In genomic region chr17:63973930-63974593, GRCh38 we compare ENCODE assay signal across 14 cellular contexts. TPM values are rescaled to one million over a fixed set of nuclear protein-coding genes. Genes with fewer than 3 reads are reported as not detected.
DNase-seq lines count a peak whose midpoint lies in the region; ATAC-seq, FAIRE-seq and TF ChIP-seq lines count a peak whose summit lies in the region.
"Had no signal": no experiment of that assay in that cellular context is flagged by ENCODE, and none has a peak within 500 bp of the region (broad histone marks: within the 10 kb centered on the region; RNA-seq: fewer than 3 reads in every experiment).

No MANE protein-coding gene starts in this region.

- no peak for FAIRE-seq in H1 (lab: Jason Lieb, UNC)

- no peak overlapping the region for H3K27ac ChIP-seq in H1 (ENCODE audit: low read depth, low read length)
- peak overlapping the region; percentile 93 for H3K27ac ChIP-seq in psoas muscle
- H3K27ac ChIP-seq in trophoblast cell (ENCODE audit: low read depth, low read length): no peak overlapping the region
- H3K27ac ChIP-seq: 22Rv1, body of pancreas, lower lobe of right lung had no signal

- intact Hi-C loops in psoas muscle (cut with DNase I): no loop called here

- H4K8ac ChIP-seq in H1 (ENCODE audit: extremely low read depth, insufficient read depth, low read length) (peak overlapping the region; percentile 17; the same call in 1 of the 2 replicates), trophoblast cell (ENCODE audit: low read depth, low read length) (no peak overlapping the region)

- H2BK120ac ChIP-seq in H1 (replicated peaks; ENCODE audit: low read depth, low read length): no peak overlapping the region
- H2BK120ac ChIP-seq in trophoblast cell (ENCODE audit: insufficient read depth, low read length, poor library complexity): no peak overlapping the region

- H3K9ac ChIP-seq in H1 (replicated peaks in 1 of 4; ENCODE audit: extremely low read depth in 1 of 4, low read depth in 3 of 4, low read length in 3 of 4) (no peak overlapping the region), trophoblast cell (ENCODE audit: low read length) (no peak overlapping the region)

- H3K56ac ChIP-seq in H1 (replicated peaks; ENCODE audit: insufficient read length, low read depth, low read length): no peak overlapping the region

- CTCF ChIA-PET in H1 (lab: Charles Lee; ENCODE audit: partially characterized antibody): interaction anchor here (1.0 to 18.4 kb wide), 10 partner anchors 9 to 128 kb away, joined by 3 to 219 read pairs (median 6); partner anchors contain the start of gene GH1

- 0 out of 2 replicates have a peak overlapping the region, but pooled peaks have one; percentile 16 for H2BK15ac ChIP-seq in H1 (ENCODE audit: low read length)

- DNase-seq in DMS 273 (lab: John Stamatoyannopoulos, UW; ENCODE audit: unreplicated experiment) (peak; percentile 32), DMS 273 treated with DMSO at 0.1 percent for 48 hours (lab: John Stamatoyannopoulos, UW) (no peak), LHCN-M2 (ENCODE audit: low read depth) (peak; percentile 72), H1 (ENCODE audit: low read depth in 1 of 2, low spot score in 2 of 2) (no peak), psoas muscle (peak; percentile 77 to 93), trophoblast cell (no peak)
- DNase-seq in activated effector memory CD4-positive, alpha-beta T cell treated with anti-CD3 and anti-CD28 coated beads, Interleukin-2, amount 50 U/mL, for 16 hours: no peak
- DNase-seq: activated CD8-positive, alpha-beta memory T cell treated with anti-CD3 and anti-CD28 coated beads, Interleukin-2, amount 50 U/mL, for 48 hours; body of pancreas; lower lobe of right lung; NCI-H446 had no signal

- H3K4me2 ChIP-seq in H1 (ENCODE audit: insufficient read depth in 1 of 2, low read depth in 2 of 2, low read length in 2 of 2) (no peak overlapping the region), trophoblast cell (ENCODE audit: low read length) (no peak overlapping the region)

- H2BK5ac ChIP-seq in H1 (ENCODE audit: low read depth, low read length): 0 out of 2 replicates have a peak overlapping the region, but pooled peaks have one; percentile 44
- H2BK5ac ChIP-seq in trophoblast cell (ENCODE audit: low read depth, low read length, poor library complexity): no peak overlapping the region

- no peak for TF ChIP-seq RAD21 in H1 (IDR thresholded peaks at IDR 0.05 in 1 of 2, conservative IDR thresholded peaks at IDR 0.05 in 1 of 2; ENCODE audit: low read depth in 2 of 2, low read length in 2 of 2)

- no peak overlapping the region for H2AK5ac ChIP-seq in H1 (ENCODE audit: low read depth, low read length)
- H2AK5ac ChIP-seq in trophoblast cell (ENCODE audit: low read length): no peak overlapping the region

- TF ChIP-seq CTCF in H1 (IDR thresholded peaks at IDR 0.05; ENCODE audit: control extremely low read depth in 1 of 3, insufficient read depth in 1 of 3, low read depth in 1 of 3, low read length in 3 of 3): no peak
- no peak for TF ChIP-seq CTCF in psoas muscle (IDR thresholded peaks at IDR 0.05)

- H2BK12ac ChIP-seq in H1 (ENCODE audit: low read depth, low read length): 0 out of 2 replicates have a peak overlapping the region, but pooled peaks have one; percentile 27
- no peak overlapping the region for H2BK12ac ChIP-seq in trophoblast cell (ENCODE audit: low read length)

- H3K4me1 ChIP-seq in H1 (replicated peaks in 1 of 4; ENCODE audit: control insufficient read depth in 3 of 4, insufficient read depth in 4 of 4, low read length in 3 of 4) (peaks cover 0 to 7% (median under 1%) of the 10 kb centered on the region in 4 experiments; a peak in 4 of 7 replicates), psoas muscle (peaks cover 71% of the 10 kb centered on the region), trophoblast cell (ENCODE audit: control insufficient read depth in 1 of 2, insufficient read depth in 2 of 2, low read length in 2 of 2) (peaks cover 0 to 10% of the 10 kb centered on the region in 2 experiments)
- H3K4me1 ChIP-seq: body of pancreas, lower lobe of right lung had no signal

- H3K23ac ChIP-seq in H1 (ENCODE audit: insufficient read length) (no peak overlapping the region), trophoblast cell (ENCODE audit: low read length) (no peak overlapping the region)

- H3K36me3 ChIP-seq in H1 (ENCODE audit: control insufficient read depth in 2 of 4, insufficient read depth in 4 of 4, low read length in 3 of 4) (no peaks in the 10 kb centered on the region), psoas muscle (ENCODE audit: insufficient read depth in 1 of 2, low read depth in 1 of 2) (peaks cover 0 to 51% of the 10 kb centered on the region in 2 donors), trophoblast cell (ENCODE audit: control insufficient read depth in 1 of 2, insufficient read depth in 2 of 2, low read length in 2 of 2) (no peaks in the 10 kb centered on the region)
- H3K36me3 ChIP-seq: lower lobe of right lung had no signal

- H3K27me3 ChIP-seq in H1 (replicated peaks in 1 of 4; ENCODE audit: control insufficient read depth in 3 of 4, extremely low read depth in 1 of 4, insufficient read depth in 3 of 4, low read length in 3 of 4) (no peaks in the 10 kb centered on the region; a peak in 1 of 7 replicates), psoas muscle (ENCODE audit: insufficient read depth in 3 of 3, low read length in 2 of 3) (no peaks in the 10 kb centered on the region), trophoblast cell (ENCODE audit: insufficient read depth, low read length) (no peaks in the 10 kb centered on the region)
- H3K27me3 ChIP-seq: body of pancreas had no signal

- H3K18ac ChIP-seq in H1 (ENCODE audit: extremely low read depth, low read length) (no peak overlapping the region), trophoblast cell (ENCODE audit: low read length) (no peak overlapping the region)

- 92% methylated on average over 12 of the region's 12 CpGs; no CpG with 5 or more reads in 1 of the 2 experiments for whole genome bisulfite sequencing in H1 (ENCODE audit: extremely low coverage in 1 of 2, insufficient coverage in 1 of 2, insufficient read length in 1 of 2, insufficient replicate concordance in 2 of 2, low coverage in 1 of 2, low lambda C conversion rate in 2 of 2, missing lambda C conversion rate in 1 of 2), 2 experiments
- 30 to 52% (median 35%) methylated on average over 12 of the region's 12 CpGs for WGBS in psoas muscle, 3 donors
- WGBS in trophoblast cell (ENCODE audit: extremely low coverage, insufficient coverage, insufficient read length): no CpG with 5 or more reads among the region's 12 CpGs

- no peak overlapping the region for H3K4ac ChIP-seq in H1 (replicated peaks; ENCODE audit: insufficient read length, low read depth, low read length)
- no peak overlapping the region for H3K4ac ChIP-seq in trophoblast cell (ENCODE audit: low read depth, low read length)

- no peak for TF ChIP-seq POLR2A in H1 (IDR thresholded peaks at IDR 0.05; ENCODE audit: control extremely low read depth in 1 of 2, low read depth in 2 of 2, low read length in 2 of 2)

- H3K9me3 ChIP-seq in H1 (ENCODE audit: insufficient read depth in 2 of 2, low read depth in 1 of 2, low read length in 1 of 2) (no peaks in the 10 kb centered on the region), psoas muscle (no peaks in the 10 kb centered on the region), trophoblast cell (ENCODE audit: insufficient read depth, low read depth, low read length) (peaks cover 5% of the 10 kb centered on the region)
- H3K9me3 ChIP-seq: body of pancreas, lower lobe of right lung had no signal

- H3K79me1 ChIP-seq in H1 (ENCODE audit: low read depth, low read length) (no peaks in the 10 kb centered on the region), trophoblast cell (ENCODE audit: low read length) (no peaks in the 10 kb centered on the region)

- no peak overlapping the region for H2AFZ ChIP-seq in H1 (ENCODE audit: low read length)
- H2AFZ ChIP-seq in trophoblast cell (ENCODE audit: insufficient read depth, low read length, poor library complexity): no peak overlapping the region

- peak; percentile 89 to 95 (median 91) for ATAC-seq in psoas muscle
- no peak for ATAC-seq in HG03108 (IDR thresholded peaks at IDR 0.05; ENCODE audit: unreplicated experiment)
- ATAC-seq: body of pancreas had no signal

- H3K4me3 ChIP-seq in H1 (ENCODE audit: extremely low read depth in 1 of 4, insufficient read depth in 2 of 4, low read depth in 3 of 4, low read length in 4 of 4) (no peak overlapping the region), psoas muscle (peak overlapping the region; percentile 42), trophoblast cell (ENCODE audit: low read depth, low read length) (no peak overlapping the region)
- H3K4me3 ChIP-seq: body of pancreas, lower lobe of right lung had no signal

- no peak overlapping the region for H2BK20ac ChIP-seq in H1 (ENCODE audit: low read length)

- no peak overlapping the region for H4K91ac ChIP-seq in H1 (replicated peaks; ENCODE audit: insufficient read length, low read length)
- no peak overlapping the region for H4K91ac ChIP-seq in trophoblast cell (ENCODE audit: low read depth, low read length)

- POLR2A ChIA-PET in H1 (lab: Charles Lee; ENCODE audit: partially characterized antibody): interaction anchor here (1.0 to 2.4 kb wide), 4 partner anchors 9 to 25 kb away, joined by 3 to 8 read pairs (median 4); no protein-coding TSS in a partner anchor

- H3K14ac ChIP-seq in H1 (ENCODE audit: insufficient read length) (no peak overlapping the region), trophoblast cell (ENCODE audit: low read length) (no peak overlapping the region)

- H3K79me2 ChIP-seq in H1 (ENCODE audit: control insufficient read depth in 1 of 2, insufficient read depth in 2 of 2, low read length in 2 of 2) (no peaks in the 10 kb centered on the region), trophoblast cell (ENCODE audit: control insufficient read depth, insufficient read depth, low read length, poor library complexity) (no peaks in the 10 kb centered on the region)

- TF ChIP-seq EP300 in H1 (IDR thresholded peaks at IDR 0.05; ENCODE audit: borderline replicate concordance in 1 of 2, low read depth in 2 of 2, low read length in 2 of 2): no peak

- H4K5ac ChIP-seq in H1 (ENCODE audit: insufficient read length, low read depth, low read length): no peak overlapping the region

- H3K23me2 ChIP-seq in H1 (ENCODE audit: low read depth, low read length): no peaks in the 10 kb centered on the region

- no peak overlapping the region for H4K12ac ChIP-seq in trophoblast cell (ENCODE audit: low read depth, low read length)

- no peaks in the 10 kb centered on the region for H4K20me1 ChIP-seq in H1 (replicated peaks in 1 of 2; ENCODE audit: control insufficient read depth in 1 of 2, insufficient read depth in 2 of 2, low read length in 2 of 2)

RNA-seq across cellular contexts. Expression of gene SCN4A, which starts 1.3 kb away (rescaled TPM):
- total RNA-seq in LHCN-M2 (2014; rRNA removed) (0.06 TPM in 1 of 2 replicates, not detected in the other), psoas muscle (100 to 1,000 TPM in 2 of 4 donors, 10 to 100 TPM in 2; 45.9 to 137 (median 98.4) TPM)
- not detected for polyA plus RNA-seq in LHCN-M2 (2012)
- total RNA-seq in H1 (2021; fragmentation: NEBNext Ultra II Directional; extraction: Animal tissue kit (Norgen Biotek cat#: 25700)): 6.6 and 8.5 TPM in 2 replicates
- polyA plus RNA-seq in H1 (2011; rRNA removed) (5.0 and 8.1 TPM in 2 replicates), psoas muscle (10 to 100 TPM in 2 of 3 donors, 1 to 10 TPM in 1; 3.8 to 34.9 (median 14.7) TPM)
- polyA plus RNA-seq in H1 (2011; cell fraction: cytosol; rRNA removed): 6.5 TPM
- polyA plus RNA-seq in H1 (2011; cell fraction: nucleus; rRNA removed): 22.4 TPM
- 4.5 to 9.2 TPM (median 9.0 TPM) in 4 replicates for polyA plus RNA-seq in H1 (2012, experiment 1 of 2)
- polyA plus RNA-seq in H1 (2012, experiment 2 of 2): 5.9 TPM
- 4.2 TPM for polyA plus RNA-seq in H1 (2013, experiment 1 of 2)
- 3.6 TPM for polyA plus RNA-seq in H1 (2013, experiment 2 of 2)
- 27.3 and 39.8 TPM in 2 replicates for polyA minus RNA-seq in H1 (2011; rRNA and poly(A)+ RNA removed)
- 18.9 TPM for polyA minus RNA-seq in H1 (2011; cell fraction: cytosol; rRNA and poly(A)+ RNA removed)
- 39.2 TPM for polyA minus RNA-seq in H1 (2011; cell fraction: nucleus; rRNA and poly(A)+ RNA removed)
- polyA plus RNA-seq in trophoblast cell (2013): 0.11 and 0.18 TPM in 2 replicates

RNA-seq across cellular contexts. Expression of gene PRR29, which starts 24.1 kb away (rescaled TPM):
- 0.13 TPM in 1 of 2 replicates, not detected in the other for total RNA-seq in LHCN-M2 (2014; rRNA removed)
- polyA plus RNA-seq in LHCN-M2 (2012): 0.05 TPM
- total RNA-seq in H1 (2021; fragmentation: NEBNext Ultra II Directional; extraction: Animal tissue kit (Norgen Biotek cat#: 25700)): 0.61 and 0.67 TPM in 2 replicates
- 0.83 and 0.96 TPM in 2 replicates for polyA plus RNA-seq in H1 (2011; rRNA removed)
- 0.39 TPM for polyA plus RNA-seq in H1 (2011; cell fraction: cytosol; rRNA removed)
- polyA plus RNA-seq in H1 (2011; cell fraction: nucleus; rRNA removed): 1.7 TPM
- polyA plus RNA-seq in H1 (2012, experiment 1 of 2): 0.35 to 0.48 TPM (median 0.41 TPM) in 4 replicates
- polyA plus RNA-seq in H1 (2012, experiment 2 of 2): 0.43 TPM
- 0.59 TPM for polyA plus RNA-seq in H1 (2013, experiment 1 of 2)
- 0.42 TPM for polyA plus RNA-seq in H1 (2013, experiment 2 of 2)
- polyA minus RNA-seq in H1 (2011; rRNA and poly(A)+ RNA removed): 0.28 and 0.41 TPM in 2 replicates
- polyA minus RNA-seq in H1 (2011; cell fraction: cytosol; rRNA and poly(A)+ RNA removed): not detected
- 1.4 TPM for polyA minus RNA-seq in H1 (2011; cell fraction: nucleus; rRNA and poly(A)+ RNA removed)
- under 1 TPM in 3 of 4 donors, not detected in 1; 0.19 to 0.47 (median 0.25) TPM for total RNA-seq in psoas muscle
- polyA plus RNA-seq in psoas muscle: under 1 TPM; 0.09 to 0.13 (median 0.11) TPM
- polyA plus RNA-seq in trophoblast cell (2013): 0.18 and 0.22 TPM in 2 replicates

RNA-seq across cellular contexts. Expression of gene CD79B, which starts 41.9 kb away (rescaled TPM):
- not detected in 2 replicates for total RNA-seq in LHCN-M2 (2014; rRNA removed)
- 0.07 TPM for polyA plus RNA-seq in LHCN-M2 (2012)
- total RNA-seq in H1 (2021; fragmentation: NEBNext Ultra II Directional; extraction: Animal tissue kit (Norgen Biotek cat#: 25700)): 1.5 and 2.2 TPM in 2 replicates
- polyA plus RNA-seq in H1 (2011; rRNA removed): 3.9 and 4.4 TPM in 2 replicates
- 4.7 TPM for polyA plus RNA-seq in H1 (2011; cell fraction: cytosol; rRNA removed)
- 5.5 TPM for polyA plus RNA-seq in H1 (2011; cell fraction: nucleus; rRNA removed)
- 1.8 to 4.2 TPM (median 3.5 TPM) in 4 replicates for polyA plus RNA-seq in H1 (2012, experiment 1 of 2)
- 2.0 TPM for polyA plus RNA-seq in H1 (2012, experiment 2 of 2)
- polyA plus RNA-seq in H1 (2013, experiment 1 of 2): 2.8 TPM
- 2.8 TPM for polyA plus RNA-seq in H1 (2013, experiment 2 of 2)
- 2.9 and 3.0 TPM in 2 replicates for polyA minus RNA-seq in H1 (2011; rRNA and poly(A)+ RNA removed)
- polyA minus RNA-seq in H1 (2011; cell fraction: cytosol; rRNA and poly(A)+ RNA removed): not detected
- not detected for polyA minus RNA-seq in H1 (2011; cell fraction: nucleus; rRNA and poly(A)+ RNA removed)
- 1 to 10 TPM; 2.8 to 5.7 (median 4.0) TPM for total RNA-seq in psoas muscle
- 1 to 10 TPM; 1.9 to 3.8 (median 3.7) TPM for polyA plus RNA-seq in psoas muscle
- 0.16 and 0.24 TPM in 2 replicates for polyA plus RNA-seq in trophoblast cell (2013)
- total RNA-seq: body of pancreas had no signal

RNA-seq across cellular contexts. Expression of gene ICAM2, which starts 46.4 kb away (rescaled TPM):
- total RNA-seq in LHCN-M2 (2014; rRNA removed): 0.29 and 1.2 TPM in 2 replicates
- polyA plus RNA-seq in LHCN-M2 (2012): 0.56 TPM
- 0.45 TPM in 1 of 2 replicates, not detected in the other for total RNA-seq in H1 (2021; fragmentation: NEBNext Ultra II Directional; extraction: Animal tissue kit (Norgen Biotek cat#: 25700))
- 0.63 and 0.77 TPM in 2 replicates for polyA plus RNA-seq in H1 (2011; rRNA removed)
- 0.44 TPM for polyA plus RNA-seq in H1 (2011; cell fraction: cytosol; rRNA removed)
- 0.60 TPM for polyA plus RNA-seq in H1 (2011; cell fraction: nucleus; rRNA removed)
- polyA plus RNA-seq in H1 (2012, experiment 1 of 2): 0.27 to 0.81 TPM (median 0.46 TPM) in 3 of 4 replicates, not detected in the other
- polyA plus RNA-seq in H1 (2012, experiment 2 of 2): 0.47 TPM
- polyA plus RNA-seq in H1 (2013, experiment 1 of 2): 0.18 TPM
- 0.24 TPM for polyA plus RNA-seq in H1 (2013, experiment 2 of 2)
- 0.51 and 1.6 TPM in 2 replicates for polyA minus RNA-seq in H1 (2011; rRNA and poly(A)+ RNA removed)
- not detected for polyA minus RNA-seq in H1 (2011; cell fraction: cytosol; rRNA and poly(A)+ RNA removed)
- not detected for polyA minus RNA-seq in H1 (2011; cell fraction: nucleus; rRNA and poly(A)+ RNA removed)
- 10 to 100 TPM; 22.5 to 34.8 (median 26.8) TPM for total RNA-seq in psoas muscle
- 10 to 100 TPM; 20.4 to 50.0 (median 34.0) TPM for polyA plus RNA-seq in psoas muscle
- polyA plus RNA-seq in trophoblast cell (2013): 0.07 and 0.08 TPM in 2 replicates

RNA-seq across cellular contexts. Expression of gene GH1, which starts 55.4 kb away (rescaled TPM):
- total RNA-seq in LHCN-M2 (2014; rRNA removed) (not detected in 2 replicates), psoas muscle (not detected)
- not detected for polyA plus RNA-seq in LHCN-M2 (2012)
- total RNA-seq in H1 (2021; fragmentation: NEBNext Ultra II Directional; extraction: Animal tissue kit (Norgen Biotek cat#: 25700)): not detected in 2 replicates
- polyA plus RNA-seq in H1 (2011; rRNA removed) (0.36 and 0.41 TPM in 2 replicates), psoas muscle (not detected)
- 0.37 TPM for polyA plus RNA-seq in H1 (2011; cell fraction: cytosol; rRNA removed)
- polyA plus RNA-seq in H1 (2011; cell fraction: nucleus; rRNA removed): 0.77 TPM
- polyA plus RNA-seq in H1 (2012, experiment 1 of 2): 0.50 TPM in 1 of 4 replicates, not detected in the others
- not detected for polyA plus RNA-seq in H1 (2012, experiment 2 of 2)
- 0.16 TPM for polyA plus RNA-seq in H1 (2013, experiment 1 of 2)
- 0.26 TPM for polyA plus RNA-seq in H1 (2013, experiment 2 of 2)
- polyA minus RNA-seq in H1 (2011; rRNA and poly(A)+ RNA removed): 0.56 TPM in 1 of 2 replicates, not detected in the other
- polyA minus RNA-seq in H1 (2011; cell fraction: cytosol; rRNA and poly(A)+ RNA removed): not detected
- not detected for polyA minus RNA-seq in H1 (2011; cell fraction: nucleus; rRNA and poly(A)+ RNA removed)
- 0.16 and 0.29 TPM in 2 replicates for polyA plus RNA-seq in trophoblast cell (2013)
- total RNA-seq: body of pancreas, lower lobe of right lung, pulmonary artery endothelial cell had no signal

Comparison
In these comparisons a context has a peak if more than half of its experiments do, and no peak if none do; other contexts are left out.
1. DNase-seq: peak in DMS 273 (single experiment), LHCN-M2 (single experiment) and psoas muscle (2 of 2); none in DMS 273 treated with DMSO at 0.1 percent for 48 hours (single experiment), H1 (0 of 2), activated effector memory CD4-positive, alpha-beta T cell treated with anti-CD3 and anti-CD28 coated beads, Interleukin-2, amount 50 U/mL, for 16 hours (single experiment) and trophoblast cell (0 of 2).